In genomic region chr6:14880717-14881116, GRCh38 we compare ENCODE assay signal across 22 cellular contexts.
DNase-seq lines count a peak whose midpoint lies in the region; ATAC-seq and TF ChIP-seq lines count a peak whose summit lies in the region.
"Had no signal": no experiment of that assay in that cellular context is flagged by ENCODE, and none has a peak within 500 bp of the region (broad histone marks: within the 10 kb centered on the region; RNA-seq: fewer than 3 reads in every experiment).

No MANE protein-coding gene starts in this region.

- WGBS in heart right ventricle, 2 donors, result 38 to 50% methylated on average over 2 of the region's 2 CpGs

- peak overlapping the region; percentile 54 for H3K27ac Mint-ChIP-seq in activated T-helper 2 cell treated with anti-CD3 and anti-CD28 coated beads, Interferon-gamma antibody, Interleukin-2, Interleukin-4, amounts not matched to agents 10 μg/mL and 5 μg/mL and 100 μg/mL, durations not matched to agents 14 hours and 24 hours and 36 hours
- H3K27ac Mint-ChIP-seq: CD4-positive, alpha-beta memory T cell; stimulated activated effector memory CD8-positive, alpha-beta T cell treated with anti-CD3 and anti-CD28 coated beads, Interleukin-12 subunit alpha, Interleukin-12 subunit beta, amount 100 ng/mL, for 72 hours; T-helper 2 cell treated with Interferon-gamma antibody and Interleukin-4, amounts not matched to agents 5 μg/mL and 100 μg/mL, for 36 hours had no signal

- H3K4me3 Mint-ChIP-seq in activated T-helper 2 cell treated with anti-CD3 and anti-CD28 coated beads, Interferon-gamma antibody, Interleukin-2, Interleukin-4, amounts not matched to agents 10 μg/mL and 5 μg/mL and 100 μg/mL, durations not matched to agents 14 hours and 24 hours and 36 hours (ENCODE audit: low read depth), result no peak overlapping the region
- H3K4me3 Mint-ChIP-seq: CD4-positive, alpha-beta memory T cell; naive B cell; stimulated activated effector memory CD8-positive, alpha-beta T cell treated with anti-CD3 and anti-CD28 coated beads, Interleukin-12 subunit alpha, Interleukin-12 subunit beta, amount 100 ng/mL, for 72 hours; T-helper 2 cell treated with Interferon-gamma antibody and Interleukin-4, amounts not matched to agents 5 μg/mL and 100 μg/mL, for 36 hours had no signal

- DNase-seq in heart right ventricle (no peak), cardiac septum (ENCODE audit: low spot score) (no peak), lung microvascular endothelial cell (ENCODE audit: low read depth in 2 of 2) (peak; percentile 28 to 85), mesenteric fat pad (ENCODE audit: low spot score) (no peak), NCI-H128 (lab: John Stamatoyannopoulos, UW; ENCODE audit: unreplicated experiment) (no peak)
- no peak for DNase-seq in activated T-helper 2 cell treated with anti-CD3 and anti-CD28 coated beads, Interferon-gamma antibody, Interleukin-2, Interleukin-4, amounts not matched to agents 10 μg/mL and 5 μg/mL and 100 μg/mL, durations not matched to agents 14 hours and 24 hours and 36 hours (ENCODE audit: low spot score)
- DNase-seq in activated naive CD4-positive, alpha-beta T cell treated with anti-CD3 and anti-CD28 coated beads, Interleukin-2, amount 50 U/mL, for 16 hours, result no peak
- DNase-seq: activated effector memory CD4-positive, alpha-beta T cell treated with anti-CD3 and anti-CD28 coated beads, Interleukin-2, amount 50 U/mL, for 16 hours; CD4-positive, alpha-beta memory T cell; cerebellar nuclear complex; DMS79 treated with DMSO at 0.1 percent for 48 hours; foreskin keratinocyte; lower lobe of right lung; naive B cell; NCI-H1436; NCI-H2171; NCI-H748 treated with DMSO at 0.1 percent for 48 hours; stimulated activated CD4-positive, alpha-beta T cell treated with anti-CD3 and anti-CD28 coated beads, Interleukin-15, amount 100 ng/mL, for 24 hours; thyroid gland had no signal

- intact Hi-C loops in heart right ventricle (cut with DNase I), result loop anchor here in 6 of 10 donors (10.0 kb wide), 5 partner anchors 154 to 744 kb away; partner anchors contain the start of gene JARID2 (in 3 of the 6)
- intact Hi-C loops in cardiac septum (cut with DNase I), result loop anchor here (5.0 to 10.0 kb wide), 3 partner anchors 157 to 614 kb away; partner anchors contain the start of gene JARID2
- intact Hi-C loops in activated T-helper 2 cell treated with anti-CD3 and anti-CD28 coated beads, Interferon-gamma antibody, Interleukin-2, Interleukin-4, amounts not matched to agents 10 μg/mL and 5 μg/mL and 100 μg/mL, durations not matched to agents 14 hours and 24 hours and 36 hours (cut with micrococcal nuclease), result no loop called here

- TF ChIP-seq CTCF in heart right ventricle (IDR thresholded peaks at IDR 0.05), result no peak

- H3K27me3 ChIP-seq in heart right ventricle (no peaks in the 10 kb centered on the region), subcutaneous abdominal adipose tissue (ENCODE audit: control insufficient read depth in 5 of 5, insufficient read depth in 4 of 5, low read length in 5 of 5) (no peaks in the 10 kb centered on the region)
- H3K27me3 ChIP-seq: foreskin keratinocyte, thyroid gland had no signal

- no peak overlapping the region for H3K9ac ChIP-seq in subcutaneous abdominal adipose tissue (ENCODE audit: low read length in 5 of 5)

- H3K36me3 Mint-ChIP-seq in activated T-helper 2 cell treated with anti-CD3 and anti-CD28 coated beads, Interferon-gamma antibody, Interleukin-2, Interleukin-4, amounts not matched to agents 10 μg/mL and 5 μg/mL and 100 μg/mL, durations not matched to agents 14 hours and 24 hours and 36 hours (ENCODE audit: low read depth), result no peaks in the 10 kb centered on the region
- H3K36me3 Mint-ChIP-seq: CD4-positive, alpha-beta memory T cell; naive B cell had no signal

- H3K9me3 Mint-ChIP-seq in activated T-helper 2 cell treated with anti-CD3 and anti-CD28 coated beads, Interferon-gamma antibody, Interleukin-2, Interleukin-4, amounts not matched to agents 10 μg/mL and 5 μg/mL and 100 μg/mL, durations not matched to agents 14 hours and 24 hours and 36 hours, result no peaks in the 10 kb centered on the region
- H3K9me3 Mint-ChIP-seq: CD4-positive, alpha-beta memory T cell; stimulated activated effector memory CD8-positive, alpha-beta T cell treated with anti-CD3 and anti-CD28 coated beads, Interleukin-12 subunit alpha, Interleukin-12 subunit beta, amount 100 ng/mL, for 72 hours; T-helper 2 cell treated with Interferon-gamma antibody and Interleukin-4, amounts not matched to agents 5 μg/mL and 100 μg/mL, for 36 hours had no signal

- no peaks in the 10 kb centered on the region for H3K27me3 Mint-ChIP-seq in activated T-helper 2 cell treated with anti-CD3 and anti-CD28 coated beads, Interferon-gamma antibody, Interleukin-2, Interleukin-4, amounts not matched to agents 10 μg/mL and 5 μg/mL and 100 μg/mL, durations not matched to agents 14 hours and 24 hours and 36 hours (ENCODE audit: low read depth)
- H3K27me3 Mint-ChIP-seq: CD4-positive, alpha-beta memory T cell; naive B cell had no signal

- H3K4me1 Mint-ChIP-seq in activated T-helper 2 cell treated with anti-CD3 and anti-CD28 coated beads, Interferon-gamma antibody, Interleukin-2, Interleukin-4, amounts not matched to agents 10 μg/mL and 5 μg/mL and 100 μg/mL, durations not matched to agents 14 hours and 24 hours and 36 hours (ENCODE audit: low read depth), result peaks cover 39% of the 10 kb centered on the region

- ATAC-seq in heart right ventricle, result peak in 3 of 8 donors; percentile 16 to 25 (median 20)
- ATAC-seq: foreskin keratinocyte; stimulated activated effector memory CD8-positive, alpha-beta T cell treated with anti-CD3 and anti-CD28 coated beads, Interleukin-12 subunit alpha, Interleukin-12 subunit beta, amount 100 ng/mL, for 72 hours had no signal

- no peak overlapping the region for H3K4me3 ChIP-seq in heart right ventricle
- H3K4me3 ChIP-seq in subcutaneous abdominal adipose tissue (ENCODE audit: low read depth in 1 of 5, low read length in 5 of 5), result no peak overlapping the region
- H3K4me3 ChIP-seq: lower lobe of right lung, thyroid gland had no signal

- H3K4me1 ChIP-seq in heart right ventricle (peaks cover 14 to 83% (median 71%) of the 10 kb centered on the region in 9 donors), subcutaneous abdominal adipose tissue (ENCODE audit: control insufficient read depth in 5 of 5, insufficient read depth in 5 of 5, low read length in 5 of 5) (peaks cover 4 to 59% (median 47%) of the 10 kb centered on the region in 5 donors)

- peak overlapping the region in 9 of 10 donors; percentile 1 to 79 (median 59) for H3K27ac ChIP-seq in heart right ventricle
- H3K27ac ChIP-seq in subcutaneous abdominal adipose tissue (ENCODE audit: low read depth, low read length), result peak overlapping the region; percentile 48
- H3K27ac ChIP-seq: foreskin keratinocyte, lower lobe of right lung, thyroid gland had no signal

- H3K36me3 ChIP-seq in heart right ventricle (no peaks in the 10 kb centered on the region), subcutaneous abdominal adipose tissue (ENCODE audit: control insufficient read depth in 5 of 5, insufficient read depth in 5 of 5, low read length in 5 of 5) (no peaks in the 10 kb centered on the region)
- H3K36me3 ChIP-seq: lower lobe of right lung, thyroid gland had no signal

- H3K9me3 ChIP-seq in heart right ventricle, result no peaks in the 10 kb centered on the region
- no peaks in the 10 kb centered on the region for H3K9me3 ChIP-seq in subcutaneous abdominal adipose tissue (ENCODE audit: control insufficient read depth in 5 of 5, low read length in 5 of 5)
- H3K9me3 ChIP-seq: lower lobe of right lung, thyroid gland had no signal

Comparison
In these comparisons a context has a peak if more than half of its experiments do, and no peak if none do; other contexts are left out.
1. DNase-seq: peak in lung microvascular endothelial cell (2 of 2); none in heart right ventricle (0 of 2), cardiac septum (single experiment), activated T-helper 2 cell treated with anti-CD3 and anti-CD28 coated beads, Interferon-gamma antibody, Interleukin-2, Interleukin-4, amounts not matched to agents 10 μg/mL and 5 μg/mL and 100 μg/mL, durations not matched to agents 14 hours and 24 hours and 36 hours (single experiment), mesenteric fat pad (single experiment), activated naive CD4-positive, alpha-beta T cell treated with anti-CD3 and anti-CD28 coated beads, Interleukin-2, amount 50 U/mL, for 16 hours (single experiment) and NCI-H128 (single experiment).